In genomic region chr7:28062197-28062988, GRCh38 we compare ENCODE assay signal across 8 cellular contexts.
A peak's percentile ranks its signal among the peaks of the same experiment; 100 is the strongest.
DNase-seq lines count a peak whose midpoint lies in the region; ATAC-seq and TF ChIP-seq lines count a peak whose summit lies in the region.

No MANE protein-coding gene starts in this region.

- H3K27me3 Mint-ChIP-seq in effector memory CD8-positive, alpha-beta T cell = no peaks in the 10 kb centered on the region

- no peaks in the 10 kb centered on the region for H3K36me3 ChIP-seq in suprapubic skin

- H3K36me3 Mint-ChIP-seq in effector memory CD8-positive, alpha-beta T cell (ENCODE audit: insufficient read depth) = no peaks in the 10 kb centered on the region

- peaks cover 26% of the 10 kb centered on the region for H3K4me1 ChIP-seq in suprapubic skin

- H3K27ac Mint-ChIP-seq in effector memory CD8-positive, alpha-beta T cell = peak overlapping the region in 1 of 2 donors; percentile 41

- POLR2A ChIA-PET in GM10248 (lab: Yijun Ruan, JAX) = no interaction called here

- H3K4me3 ChIP-seq in suprapubic skin = no peak overlapping the region

- DNase-seq in GM10248 (ENCODE audit: extremely low spot score) (peak; percentile 48), NCI-H2227 treated with DMSO at 0.1 percent for 48 hours (lab: John Stamatoyannopoulos, UW) (peak; percentile 68), midbrain (lab: John Stamatoyannopoulos, UW) (peak; percentile 64), suprapubic skin (ENCODE audit: low spot score in 2 of 2) (no peak)
- peak; percentile 23 for DNase-seq in activated CD4-positive, CD25-positive, alpha-beta regulatory T cell treated with anti-CD3 and anti-CD28 coated beads, Interleukin-2, amount 50 U/mL, for 16 hours (ENCODE audit: low read depth, low spot score)
- DNase-seq in effector memory CD8-positive, alpha-beta T cell = peak; percentile 35 to 49 (median 44)

- 72% methylated on average over 12 of the region's 12 CpGs for WGBS in suprapubic skin

- TF ChIP-seq CTCF in GM10248 (IDR thresholded peaks at IDR 0.05; ENCODE audit: control extremely low read depth, extremely low read depth, low read depth, missing control alignments) (peak; percentile 74), suprapubic skin (IDR thresholded peaks at IDR 0.05) (peak; percentile 10 to 39)

- H3K27ac ChIP-seq in suprapubic skin = no peak overlapping the region

- H3K9me3 ChIP-seq in suprapubic skin = no peaks in the 10 kb centered on the region

- no peak for TF ChIP-seq EP300 in suprapubic skin (IDR thresholded peaks at IDR 0.05)

- ATAC-seq in HG03095 (IDR thresholded peaks at IDR 0.05; ENCODE audit: unreplicated experiment) (peak; percentile 76), HG02970 (IDR thresholded peaks at IDR 0.05; ENCODE audit: low FRiP score, unreplicated experiment) (no peak)
- peak; percentile 72 for ATAC-seq in effector memory CD8-positive, alpha-beta T cell (replicated peaks)

- H3K9me3 Mint-ChIP-seq in effector memory CD8-positive, alpha-beta T cell = no peaks in the 10 kb centered on the region

- H3K4me3 Mint-ChIP-seq in effector memory CD8-positive, alpha-beta T cell = no peak overlapping the region

- TF ChIP-seq POLR2A in suprapubic skin (IDR thresholded peaks at IDR 0.05) = no peak

- peaks cover 16 to 26% of the 10 kb centered on the region in 2 donors for H3K4me1 Mint-ChIP-seq in effector memory CD8-positive, alpha-beta T cell (ENCODE audit: low read depth in 2 of 2)

- H3K27me3 ChIP-seq in suprapubic skin = no peaks in the 10 kb centered on the region

- CTCF ChIA-PET in GM10248 (lab: Yijun Ruan, JAX) = interaction anchor here (0.5 to 4.5 kb wide), 48 partner anchors 10 to 1362 kb away, joined by 3 to 78 read pairs (median 3); no protein-coding TSS in a partner anchor

Comparison
In these comparisons a context has a peak if more than half of its experiments do, and no peak if none do; other contexts are left out.
1. DNase-seq: peak in GM10248 (single experiment), NCI-H2227 treated with DMSO at 0.1 percent for 48 hours (single experiment), activated CD4-positive, CD25-positive, alpha-beta regulatory T cell treated with anti-CD3 and anti-CD28 coated beads, Interleukin-2, amount 50 U/mL, for 16 hours (single experiment), effector memory CD8-positive, alpha-beta T cell (3 of 3) and midbrain (single experiment); none in suprapubic skin (0 of 2).